Comparison of ENCODE assay signal across 14 cellular contexts in the genomic region with DNA sequence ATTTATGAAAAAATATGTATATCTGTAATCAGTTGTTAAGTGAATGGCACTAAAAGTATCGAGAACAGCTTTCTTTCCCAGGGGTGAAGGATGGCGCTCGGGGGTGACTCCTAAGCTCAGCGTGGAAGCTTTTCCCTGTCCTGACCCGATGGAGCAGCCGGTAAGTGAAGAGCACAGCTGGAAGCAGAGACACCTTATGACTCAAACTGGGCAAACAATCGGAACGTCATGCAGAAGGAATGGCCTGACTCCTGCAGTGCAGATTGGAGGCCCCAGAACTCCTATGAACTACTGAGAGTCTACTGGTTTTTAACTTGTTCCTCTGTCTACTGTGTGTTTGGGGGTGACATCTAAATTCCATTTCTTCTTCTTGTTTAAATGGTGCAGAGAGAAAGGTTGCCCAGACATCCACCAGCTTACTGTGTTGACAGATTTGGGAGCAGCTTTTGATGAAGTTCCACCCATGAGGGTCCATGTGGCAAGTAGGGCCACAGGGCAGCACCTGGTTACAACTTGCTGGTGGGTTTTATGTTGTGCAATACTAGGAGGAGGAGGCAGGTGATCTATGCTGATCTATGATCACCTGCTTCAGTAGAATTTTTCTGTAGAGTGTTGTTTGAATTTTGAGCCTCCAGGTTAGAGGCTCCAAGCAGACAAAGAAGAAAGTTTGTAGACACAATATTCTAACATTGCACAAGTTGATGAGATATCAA. TPM values are rescaled to one million over a fixed set of nuclear protein-coding genes. Genes with fewer than 3 reads are reported as not detected.
DNase-seq lines count a peak whose midpoint lies in the region; ATAC-seq and TF ChIP-seq lines count a peak whose summit lies in the region.
"Had no signal": no experiment of that assay in that cellular context is flagged by ENCODE, and none has a peak within 500 bp of the region (broad histone marks: within the 10 kb centered on the region; RNA-seq: fewer than 3 reads in every experiment).

No MANE protein-coding gene starts in this region.

- no peaks in the 10 kb centered on the region for H3K27me3 ChIP-seq in breast epithelium

- H3K36me3 Mint-ChIP-seq in MCF 10A (ENCODE audit: insufficient read depth, unreplicated experiment): no peaks in the 10 kb centered on the region
- H3K36me3 Mint-ChIP-seq in natural killer cell treated with Interleukin-12 subunit alpha and Interleukin-12 subunit beta and Interleukin-15 and Interleukin-18, amount 100 ng/mL, for 72 hours: no peaks in the 10 kb centered on the region
- no peaks in the 10 kb centered on the region for H3K36me3 Mint-ChIP-seq in effector memory CD8-positive, alpha-beta T cell (ENCODE audit: insufficient read depth)
- H3K36me3 Mint-ChIP-seq: stimulated activated effector memory CD8-positive, alpha-beta T cell treated with anti-CD3 and anti-CD28 coated beads, Interleukin-12 subunit alpha, Interleukin-12 subunit beta, amount 100 ng/mL, for 72 hours had no signal

- H3K27ac ChIP-seq in breast epithelium: no peak overlapping the region

- H3K27me3 Mint-ChIP-seq in MCF 10A (ENCODE audit: insufficient read depth, unreplicated experiment): no peaks in the 10 kb centered on the region
- H3K27me3 Mint-ChIP-seq in natural killer cell treated with Interleukin-12 subunit alpha and Interleukin-12 subunit beta and Interleukin-15 and Interleukin-18, amount 100 ng/mL, for 72 hours: peaks cover 9 to 11% of the 10 kb centered on the region in 2 donors
- peaks cover 26 to 33% of the 10 kb centered on the region in 2 donors for H3K27me3 Mint-ChIP-seq in effector memory CD8-positive, alpha-beta T cell

- H3K4me1 Mint-ChIP-seq in MCF 10A (ENCODE audit: insufficient read depth, unreplicated experiment): peaks cover 6% of the 10 kb centered on the region
- H3K4me1 Mint-ChIP-seq in natural killer cell treated with Interleukin-12 subunit alpha and Interleukin-12 subunit beta and Interleukin-15 and Interleukin-18, amount 100 ng/mL, for 72 hours (ENCODE audit: low read depth in 2 of 2): no peaks in the 10 kb centered on the region
- no peaks in the 10 kb centered on the region for H3K4me1 Mint-ChIP-seq in effector memory CD8-positive, alpha-beta T cell (ENCODE audit: low read depth in 2 of 2)
- H3K4me1 Mint-ChIP-seq: activated naive CD8-positive, alpha-beta T cell treated with anti-CD3 and anti-CD28 coated beads, Interleukin-2, amount 50 U/mL, for 24 hours; immature natural killer cell; stimulated activated effector memory CD8-positive, alpha-beta T cell treated with anti-CD3 and anti-CD28 coated beads, Interleukin-12 subunit alpha, Interleukin-12 subunit beta, amount 100 ng/mL, for 72 hours had no signal

- no peak overlapping the region for H3K27ac Mint-ChIP-seq in MCF 10A (ENCODE audit: low read depth, unreplicated experiment)
- H3K27ac Mint-ChIP-seq in natural killer cell treated with Interleukin-12 subunit alpha and Interleukin-12 subunit beta and Interleukin-15 and Interleukin-18, amount 100 ng/mL, for 72 hours: no peak overlapping the region
- H3K27ac Mint-ChIP-seq in effector memory CD8-positive, alpha-beta T cell: no peak overlapping the region
- H3K27ac Mint-ChIP-seq: activated naive CD8-positive, alpha-beta T cell treated with anti-CD3 and anti-CD28 coated beads, Interleukin-2, amount 50 U/mL, for 24 hours; immature natural killer cell; stimulated activated effector memory CD8-positive, alpha-beta T cell treated with anti-CD3 and anti-CD28 coated beads, Interleukin-12 subunit alpha, Interleukin-12 subunit beta, amount 100 ng/mL, for 72 hours had no signal

- no peak overlapping the region for H3K4me3 Mint-ChIP-seq in MCF 10A (ENCODE audit: unreplicated experiment)
- H3K4me3 Mint-ChIP-seq in natural killer cell treated with Interleukin-12 subunit alpha and Interleukin-12 subunit beta and Interleukin-15 and Interleukin-18, amount 100 ng/mL, for 72 hours: no peak overlapping the region
- no peak overlapping the region for H3K4me3 Mint-ChIP-seq in effector memory CD8-positive, alpha-beta T cell
- H3K4me3 Mint-ChIP-seq: activated naive CD8-positive, alpha-beta T cell treated with anti-CD3 and anti-CD28 coated beads, Interleukin-2, amount 50 U/mL, for 24 hours; immature natural killer cell; stimulated activated effector memory CD8-positive, alpha-beta T cell treated with anti-CD3 and anti-CD28 coated beads, Interleukin-12 subunit alpha, Interleukin-12 subunit beta, amount 100 ng/mL, for 72 hours had no signal

- H3K4me3 ChIP-seq in breast epithelium (no peak overlapping the region), fibroblast of pulmonary artery (replicated peaks; ENCODE audit: low read depth, low read length) (no peak overlapping the region)

- TF ChIP-seq CTCF in MCF 10A (IDR thresholded peaks at IDR 0.05; ENCODE audit: unreplicated experiment) (no peak), breast epithelium (IDR thresholded peaks at IDR 0.05) (no peak), fibroblast of pulmonary artery (IDR thresholded peaks at IDR 0.05; ENCODE audit: low read length, missing control alignments) (no peak)

- BruUV-seq in MCF 10A (replicated peaks; lab: Mats Ljungman, UMichigan): no TSS peak

- H3K4me1 ChIP-seq in breast epithelium: no peaks in the 10 kb centered on the region

- no peaks in the 10 kb centered on the region for H3K36me3 ChIP-seq in breast epithelium

- H3K9me3 ChIP-seq in breast epithelium: no peaks in the 10 kb centered on the region

- intact Hi-C loops in MCF 10A (cut with micrococcal nuclease) (no loop called here), breast epithelium (cut with DNase I; ENCODE audit: low total_unique reads) (no loop called here)

- POLR2A ChIA-PET in MCF 10A (lab: Yijun Ruan, JAX): no interaction called here

- CTCF ChIA-PET in MCF 10A (lab: Yijun Ruan, JAX): interaction anchor here (0.6 to 7.2 kb wide), 2 partner anchors 122 to 235 kb away, joined by 3 to 113 read pairs; partner anchors contain the start of gene SLC9A4

- ATAC-seq in natural killer cell treated with Interleukin-12 subunit alpha and Interleukin-12 subunit beta and Interleukin-15 and Interleukin-18, amount 100 ng/mL, for 72 hours: no peak
- ATAC-seq in HG02610 (IDR thresholded peaks at IDR 0.05; ENCODE audit: unreplicated experiment): no peak
- no peak for ATAC-seq in effector memory CD8-positive, alpha-beta T cell (replicated peaks)
- ATAC-seq: activated naive CD8-positive, alpha-beta T cell treated with anti-CD3 and anti-CD28 coated beads, Interleukin-2, amount 50 U/mL, for 24 hours; stimulated activated effector memory CD8-positive, alpha-beta T cell treated with anti-CD3 and anti-CD28 coated beads, Interleukin-12 subunit alpha, Interleukin-12 subunit beta, amount 100 ng/mL, for 72 hours had no signal

- no peaks in the 10 kb centered on the region for H3K9me3 Mint-ChIP-seq in MCF 10A (ENCODE audit: unreplicated experiment)
- H3K9me3 Mint-ChIP-seq in natural killer cell treated with Interleukin-12 subunit alpha and Interleukin-12 subunit beta and Interleukin-15 and Interleukin-18, amount 100 ng/mL, for 72 hours: no peaks in the 10 kb centered on the region
- no peaks in the 10 kb centered on the region for H3K9me3 Mint-ChIP-seq in effector memory CD8-positive, alpha-beta T cell
- H3K9me3 Mint-ChIP-seq: activated naive CD8-positive, alpha-beta T cell treated with anti-CD3 and anti-CD28 coated beads, Interleukin-2, amount 50 U/mL, for 24 hours; immature natural killer cell; stimulated activated effector memory CD8-positive, alpha-beta T cell treated with anti-CD3 and anti-CD28 coated beads, Interleukin-12 subunit alpha, Interleukin-12 subunit beta, amount 100 ng/mL, for 72 hours had no signal

- DNase-seq in MCF 10A (ENCODE audit: unreplicated experiment): peak; percentile 70
- DNase-seq in breast epithelium (ENCODE audit: low spot score in 2 of 2): no peak
- DNase-seq in RPMI7951 (ENCODE audit: low read depth): peak; percentile 44
- peak; percentile 32 for DNase-seq in fibroblast of pulmonary artery (ENCODE audit: low read depth)
- no peak for DNase-seq in natural killer cell treated with Interleukin-12 subunit alpha and Interleukin-12 subunit beta and Interleukin-15 and Interleukin-18, amount 100 ng/mL, for 72 hours (ENCODE audit: low spot score)
- DNase-seq in NCI-H2196 (lab: John Stamatoyannopoulos, UW; ENCODE audit: unreplicated experiment): no peak
- DNase-seq in effector memory CD8-positive, alpha-beta T cell: no peak
- DNase-seq: ACHN; activated CD8-positive, alpha-beta memory T cell treated with anti-CD3 and anti-CD28 coated beads, Interleukin-2, amount 50 U/mL, for 4 hours; activated naive CD8-positive, alpha-beta T cell treated with anti-CD3 and anti-CD28 coated beads, Interleukin-2, amount 50 U/mL, for 24 hours; immature natural killer cell; NCI-H1436 treated with DMSO at 0.1 percent for 48 hours had no signal

- TF ChIP-seq POLR2A in breast epithelium (IDR thresholded peaks at IDR 0.05): no peak

RNA-seq across cellular contexts. Expression of gene TMEM182, which starts 52.8 kb away (rescaled TPM):
- 5.3 and 5.7 TPM in 2 replicates for total RNA-seq in MCF 10A (2022)
- total RNA-seq in breast epithelium: 1 to 10 TPM; 2.2 to 5.3 (median 3.3) TPM
- 2.3 and 3.4 TPM in 2 replicates for total RNA-seq in RPMI7951 (2014; rRNA removed; shearing (Covaris generic))
- total RNA-seq in natural killer cell treated with Interleukin-12 subunit alpha and Interleukin-12 subunit beta and Interleukin-15 and Interleukin-18, amount 100 ng/mL, for 72 hours: 1 to 10 TPM; 3.6 to 4.8 TPM

Comparison
In these comparisons a context has a peak if more than half of its experiments do, and no peak if none do; other contexts are left out.
1. DNase-seq: peak in MCF 10A (single experiment), RPMI7951 (single experiment) and fibroblast of pulmonary artery (single experiment); none in breast epithelium (0 of 2), natural killer cell treated with Interleukin-12 subunit alpha and Interleukin-12 subunit beta and Interleukin-15 and Interleukin-18, amount 100 ng/mL, for 72 hours (single experiment), NCI-H2196 (single experiment) and effector memory CD8-positive, alpha-beta T cell (0 of 3).